Comparison of ENCODE assay signal across 1 cellular context in genomic region chr2:171436307-171436706, GRCh38.
TF ChIP-seq lines count a peak whose summit lies in the region.

No MANE protein-coding gene starts in this region.

TF ChIP-seq in K562, 482 proteins besides CTCF, POLR2A, EP300 and RAD21:
- TF ChIP-seq MEIS2 (IDR thresholded peaks at IDR 0.05; ENCODE audit: partially characterized antibody) = peak; percentile 53
- peak; percentile 24; the same call in 1 of the 2 replicates for TF ChIP-seq JUND (IDR thresholded peaks at IDR 0.05; ENCODE audit: borderline replicate concordance, low read depth, low read length)
- TF ChIP-seq JUND (tag; IDR thresholded peaks at IDR 0.05; ENCODE audit: borderline replicate concordance, low read depth, low read length) = no peak
- TF ChIP-seq POLR2AphosphoS2 (IDR thresholded peaks at IDR 0.05; ENCODE audit: low read length) = no peak
- no peak for TF ChIP-seq HDGF (IDR thresholded peaks at IDR 0.05)
- TF ChIP-seq, protein P1, sequence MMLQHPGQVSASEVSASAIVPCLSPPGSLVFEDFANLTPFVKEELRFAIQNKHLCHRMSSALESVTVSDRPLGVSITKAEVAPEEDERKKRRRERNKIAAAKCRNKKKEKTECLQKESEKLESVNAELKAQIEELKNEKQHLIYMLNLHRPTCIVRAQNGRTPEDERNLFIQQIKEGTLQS (IDR thresholded peaks at IDR 0.05) = peak; percentile 54
- TF ChIP-seq, protein P1 (CRISPR knock-in tag; conservative IDR thresholded peaks at IDR 0.05) = no peak
- TF ChIP-seq FOSL1 (tag; conservative IDR thresholded peaks at IDR 0.05) = peak; percentile 62
- peak; percentile 81 for TF ChIP-seq KDM1A (IDR thresholded peaks at IDR 0.05)
TF ChIP-seq in K562: peak in this region for 5.
